Comparison of ENCODE assay signal across 2 cellular contexts in genomic region chr18:48434382-48434781, GRCh38. TPM values are rescaled to one million over a fixed set of nuclear protein-coding genes. Genes with fewer than 3 reads are reported as not detected.
"Had no signal": no experiment of that assay in that cellular context is flagged by ENCODE, and none has a peak within 500 bp of the region (broad histone marks: within the 10 kb centered on the region; RNA-seq: fewer than 3 reads in every experiment).

No MANE protein-coding gene starts in this region.

RNA-seq across cellular contexts. Expression of gene ZBTB7C, which starts 25.2 kb away (rescaled TPM):
- total RNA-seq: IMR-90 had no signal
- polyA plus RNA-seq: IgD-negative memory B cell, IMR-90 had no signal
